Comparison of ENCODE assay signal across 27 cellular contexts in genomic region chr20:56069016-56069415, GRCh38.
"Had no signal": no experiment of that assay in that cellular context is flagged by ENCODE, and none has a peak within 500 bp of the region (broad histone marks: within the 10 kb centered on the region; RNA-seq: fewer than 3 reads in every experiment).

No MANE protein-coding gene starts in this region.

- H3K4me1 ChIP-seq: SJCRH30 had no signal

- H3K36me3 ChIP-seq: SJCRH30 had no signal

- FAIRE-seq: K562 had no signal

- H3K4me3 ChIP-seq: K562, SJCRH30 had no signal

- ATAC-seq: K562, Panc1, PC-3, Right ventricle myocardium inferior, SK-N-SH treated with all-trans-retinoic acid at 6 μM for 48 hours had no signal

- H3K27me3 ChIP-seq: SJCRH30 had no signal

- H3K9ac ChIP-seq: KMS-11 had no signal

- H3K9me3 ChIP-seq: SJCRH30 had no signal

- H3K4me2 ChIP-seq: KMS-11 had no signal

- H3K27ac ChIP-seq: HL-60, KMS-11, SJCRH30 had no signal

- DNase-seq: IMR-90, Kasumi-1, MM.1S, NCI-H1048, NCI-H1105, NCI-H1417, NCI-H1436 treated with DMSO at 0.1 percent for 48 hours, NCI-H1694 treated with DMSO at 0.1 percent for 48 hours, NCI-H1930, NCI-H2081, NCI-H2107, NCI-H226, NCI-H446, NCI-H510A, NCI-H524 treated with DMSO at 0.1 percent for 48 hours, NCI-H69, NCI-H774, PC-3, SHP77 treated with DMSO at 0.1 percent for 48 hours, T-helper 1 cell had no signal
